ENCODE assay signal across 13 cellular contexts in the genomic region with DNA sequence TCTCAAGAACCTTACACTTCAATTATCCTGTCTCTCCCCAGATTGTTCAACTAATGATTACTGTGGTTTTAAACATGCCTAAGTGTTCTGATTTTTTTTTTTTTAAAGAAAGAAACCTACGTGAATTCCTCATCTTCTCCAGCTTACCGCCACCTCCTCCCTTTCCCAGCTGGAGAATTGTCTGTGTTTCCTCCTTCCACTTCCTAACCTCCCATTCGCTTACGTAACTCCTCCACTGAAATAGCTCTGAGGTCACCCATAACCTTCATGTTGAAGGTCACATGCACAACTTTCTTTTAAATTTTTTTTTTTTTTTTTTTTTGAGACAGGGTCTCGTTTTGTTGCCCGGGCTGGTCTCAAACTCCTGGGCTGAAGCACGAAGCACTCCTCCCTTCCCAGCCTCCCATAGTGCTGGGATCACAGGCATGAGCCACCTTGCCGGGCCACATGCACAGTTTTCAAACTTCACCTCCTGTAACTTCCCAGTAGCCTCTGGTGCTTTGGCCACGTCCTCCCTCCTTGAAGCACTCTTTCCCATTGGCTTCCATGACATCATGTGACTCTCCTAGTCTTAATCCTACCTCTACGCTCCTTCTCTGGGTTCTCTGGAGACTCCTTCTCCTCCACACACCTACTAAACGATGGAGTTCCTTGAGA. TPM values are rescaled to one million over a fixed set of nuclear protein-coding genes. Genes with fewer than 3 reads are reported as not detected.
DNase-seq lines count a peak whose midpoint lies in the region; ATAC-seq, FAIRE-seq and TF ChIP-seq lines count a peak whose summit lies in the region.
"Had no signal": no experiment of that assay in that cellular context is flagged by ENCODE, and none has a peak within 500 bp of the region (broad histone marks: within the 10 kb centered on the region; RNA-seq: fewer than 3 reads in every experiment).

No MANE protein-coding gene starts in this region.

- H3K4me1 Mint-ChIP-seq in MCF 10A (ENCODE audit: insufficient read depth, unreplicated experiment) = no peaks in the 10 kb centered on the region
- peaks cover 22 to 45% (median 36%) of the 10 kb centered on the region in 4 donors for H3K4me1 Mint-ChIP-seq in naive thymus-derived CD8-positive, alpha-beta T cell

- H3K27me3 Mint-ChIP-seq in MCF 10A (ENCODE audit: insufficient read depth, unreplicated experiment) = no peaks in the 10 kb centered on the region
- H3K27me3 Mint-ChIP-seq in naive thymus-derived CD8-positive, alpha-beta T cell = no peaks in the 10 kb centered on the region

- H3K27me3 ChIP-seq in breast epithelium = no peaks in the 10 kb centered on the region
- H3K27me3 ChIP-seq in vagina = no peaks in the 10 kb centered on the region
- H3K27me3 ChIP-seq: cardiac muscle cell had no signal

- no TSS peak for BruUV-seq in MCF 10A (replicated peaks; lab: Mats Ljungman, UMichigan)

- H3K4me1 ChIP-seq in breast epithelium (no peaks in the 10 kb centered on the region), vagina (peaks cover 17% of the 10 kb centered on the region)

- DNase-seq in breast epithelium (ENCODE audit: low spot score in 2 of 2) = no peak
- no peak for DNase-seq in MCF 10A (ENCODE audit: unreplicated experiment)
- DNase-seq in naive thymus-derived CD8-positive, alpha-beta T cell = no peak
- no peak for DNase-seq in vagina (ENCODE audit: extremely low spot score in 2 of 2)
- DNase-seq in RKO (ENCODE audit: low spot score) = no peak
- DNase-seq in middle frontal gyrus (ENCODE audit: extremely low spot score, low spot score) = no peak
- DNase-seq: occipital lobe, OCI-M1 had no signal

- H3K27ac ChIP-seq in breast epithelium (peak overlapping the region; percentile 81 to 83), vagina (peak overlapping the region; percentile 83)
- H3K27ac ChIP-seq: cardiac muscle cell, thoracic aorta had no signal

- TF ChIP-seq CTCF in breast epithelium (IDR thresholded peaks at IDR 0.05) (no peak), MCF 10A (IDR thresholded peaks at IDR 0.05; ENCODE audit: unreplicated experiment) (no peak), vagina (IDR thresholded peaks at IDR 0.05) (no peak)

- peak; percentile 87 for FAIRE-seq in endometrium (lab: Jason Lieb, UNC)

- intact Hi-C loops in breast epithelium (cut with DNase I; ENCODE audit: low total_unique reads) (no loop called here), MCF 10A (cut with micrococcal nuclease) (no loop called here), vagina (cut with DNase I) (no loop called here)

- no peaks in the 10 kb centered on the region for H3K36me3 Mint-ChIP-seq in MCF 10A (ENCODE audit: insufficient read depth, unreplicated experiment)
- peaks cover 0 to 2% (median 2%) of the 10 kb centered on the region in 3 donors for H3K36me3 Mint-ChIP-seq in naive thymus-derived CD8-positive, alpha-beta T cell

- H3K36me3 ChIP-seq in breast epithelium (no peaks in the 10 kb centered on the region), vagina (no peaks in the 10 kb centered on the region)
- H3K36me3 ChIP-seq: cardiac muscle cell, thoracic aorta had no signal

- H3K9me3 ChIP-seq in breast epithelium (no peaks in the 10 kb centered on the region), vagina (no peaks in the 10 kb centered on the region)
- H3K9me3 ChIP-seq: thoracic aorta had no signal

- no peak overlapping the region for H3K4me3 ChIP-seq in breast epithelium
- H3K4me3 ChIP-seq in vagina = no peak overlapping the region
- H3K4me3 ChIP-seq: cardiac muscle cell, thoracic aorta had no signal

- no peak for ATAC-seq in naive thymus-derived CD8-positive, alpha-beta T cell
- no peak for ATAC-seq in GM21528 (IDR thresholded peaks at IDR 0.05; ENCODE audit: low FRiP score, unreplicated experiment)

- no peak overlapping the region for H3K27ac Mint-ChIP-seq in MCF 10A (ENCODE audit: low read depth, unreplicated experiment)
- peak overlapping the region in 7 of 10 donors; percentile 24 to 89 (median 53) for H3K27ac Mint-ChIP-seq in naive thymus-derived CD8-positive, alpha-beta T cell
- H3K27ac Mint-ChIP-seq: T-helper 2 cell treated with Interferon-gamma antibody and Interleukin-4, amounts not matched to agents 5 μg/mL and 100 μg/mL, for 36 hours had no signal

- CTCF ChIA-PET in MCF 10A (lab: Yijun Ruan, JAX) = interaction anchor here (0.6 kb wide), 2 partner anchors 143 to 1659 kb away, joined by 3 read pairs; no protein-coding TSS in a partner anchor

- TF ChIP-seq POLR2A in breast epithelium (IDR thresholded peaks at IDR 0.05) (no peak), vagina (IDR thresholded peaks at IDR 0.05) (no peak)

- no peak overlapping the region for H3K4me3 Mint-ChIP-seq in MCF 10A (ENCODE audit: unreplicated experiment)
- no peak overlapping the region for H3K4me3 Mint-ChIP-seq in naive thymus-derived CD8-positive, alpha-beta T cell
- H3K4me3 Mint-ChIP-seq: T-helper 2 cell treated with Interferon-gamma antibody and Interleukin-4, amounts not matched to agents 5 μg/mL and 100 μg/mL, for 36 hours had no signal

- H3K9me3 Mint-ChIP-seq in MCF 10A (ENCODE audit: unreplicated experiment) = no peaks in the 10 kb centered on the region
- no peaks in the 10 kb centered on the region for H3K9me3 Mint-ChIP-seq in naive thymus-derived CD8-positive, alpha-beta T cell
- H3K9me3 Mint-ChIP-seq: T-helper 2 cell treated with Interferon-gamma antibody and Interleukin-4, amounts not matched to agents 5 μg/mL and 100 μg/mL, for 36 hours had no signal

- POLR2A ChIA-PET in MCF 10A (lab: Yijun Ruan, JAX) = interaction anchor here (0.6 to 1.6 kb wide), 3 partner anchors 9 to 102 kb away, joined by 3 to 5 read pairs (median 3); a partner anchor contains a TSS
- POLR2A ChIA-PET in naive thymus-derived CD8-positive, alpha-beta T cell (lab: Charles Lee) = interaction anchor here (0.6 to 0.7 kb wide), 3 partner anchors 25 to 284 kb away, joined by 3 read pairs; no protein-coding TSS in a partner anchor

RNA-seq across cellular contexts. Expression of a gene that starts 9.8 kb away (rescaled TPM):
- total RNA-seq in breast epithelium (100 to 1,000 TPM; 112 to 114 (median 113) TPM), MCF 10A (2022) (252 and 259 TPM in 2 replicates), vagina (152 TPM)
- 100 to 1,000 TPM; 268 to 289 TPM for total RNA-seq in naive thymus-derived CD8-positive, alpha-beta T cell
- polyA plus RNA-seq in naive thymus-derived CD8-positive, alpha-beta T cell = 100 to 1,000 TPM; 475 to 592 (median 562) TPM
